11 cellular contexts compared by ENCODE assay signal in the genomic region with DNA sequence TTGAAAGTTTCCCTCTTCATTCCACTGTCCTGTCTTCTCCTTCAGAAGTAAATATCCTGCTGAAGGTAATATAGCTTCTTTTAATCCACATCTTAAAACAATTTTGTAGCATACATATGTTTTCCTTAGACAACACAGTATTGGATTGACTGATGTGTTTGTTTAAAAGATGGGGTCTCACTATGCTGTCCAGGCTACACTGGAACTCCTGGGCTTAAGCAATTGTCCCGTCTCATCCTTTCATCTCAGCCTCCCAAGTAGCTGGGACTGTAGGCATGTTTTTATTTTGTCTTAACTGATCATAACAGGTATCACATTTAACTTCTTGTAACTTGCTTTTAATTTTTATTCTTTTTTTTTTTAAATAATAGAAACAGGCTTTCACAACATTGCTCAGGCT.
"Had no signal": no experiment of that assay in that cellular context is flagged by ENCODE, and none has a peak within 500 bp of the region (broad histone marks: within the 10 kb centered on the region; RNA-seq: fewer than 3 reads in every experiment).

No MANE protein-coding gene starts in this region.

- H3K4me3 ChIP-seq: GM23248, GM23338, HAP-1 had no signal

- H3K4me3 Mint-ChIP-seq: GM23338, H9, HFFc6 had no signal

- H3K9ac ChIP-seq: GM23248 had no signal

- H3K36me3 ChIP-seq: HAP-1 had no signal

- DNase-seq: GM23248, GOT3, H7, H9, HCEC 1CT, HFFc6 had no signal

- H2AFZ ChIP-seq: GM23248, GM23338 had no signal

- FAIRE-seq: H1, H54 had no signal

- H3K27ac Mint-ChIP-seq: GM23338, HFFc6 had no signal

- H3K4me2 ChIP-seq: GM23338 had no signal

- H3K9me3 Mint-ChIP-seq: HFFc6 had no signal

- H3K9me3 ChIP-seq: HAP-1 had no signal

- H3K27ac ChIP-seq: GM23248 had no signal

- ATAC-seq: GM23338, HCT116 had no signal
